In genomic region chr19:39409207-39409885, GRCh38 we compare ENCODE assay signal across 1 cellular context.
A peak's percentile ranks its signal among the peaks of the same experiment; 100 is the strongest.
TF ChIP-seq lines count a peak whose summit lies in the region.

No MANE protein-coding gene starts in this region.

TF ChIP-seq in GM12878, 131 proteins besides CTCF, POLR2A, EP300 and RAD21 (continues in another document):
- no peak for TF ChIP-seq RFX5 (IDR thresholded peaks at IDR 0.05; ENCODE audit: low read depth, low read length)
- peak; percentile 97 for TF ChIP-seq POLR2AphosphoS2 (IDR thresholded peaks at IDR 0.05; ENCODE audit: low read depth, low read length)
- peak; percentile 9 for TF ChIP-seq MEF2B (IDR thresholded peaks at IDR 0.05; ENCODE audit: partially characterized antibody, poor library complexity, severe bottlenecking)
- peak; percentile 99 for TF ChIP-seq ATF7 (IDR thresholded peaks at IDR 0.05; ENCODE audit: low read depth)
- TF ChIP-seq, protein P1, sequence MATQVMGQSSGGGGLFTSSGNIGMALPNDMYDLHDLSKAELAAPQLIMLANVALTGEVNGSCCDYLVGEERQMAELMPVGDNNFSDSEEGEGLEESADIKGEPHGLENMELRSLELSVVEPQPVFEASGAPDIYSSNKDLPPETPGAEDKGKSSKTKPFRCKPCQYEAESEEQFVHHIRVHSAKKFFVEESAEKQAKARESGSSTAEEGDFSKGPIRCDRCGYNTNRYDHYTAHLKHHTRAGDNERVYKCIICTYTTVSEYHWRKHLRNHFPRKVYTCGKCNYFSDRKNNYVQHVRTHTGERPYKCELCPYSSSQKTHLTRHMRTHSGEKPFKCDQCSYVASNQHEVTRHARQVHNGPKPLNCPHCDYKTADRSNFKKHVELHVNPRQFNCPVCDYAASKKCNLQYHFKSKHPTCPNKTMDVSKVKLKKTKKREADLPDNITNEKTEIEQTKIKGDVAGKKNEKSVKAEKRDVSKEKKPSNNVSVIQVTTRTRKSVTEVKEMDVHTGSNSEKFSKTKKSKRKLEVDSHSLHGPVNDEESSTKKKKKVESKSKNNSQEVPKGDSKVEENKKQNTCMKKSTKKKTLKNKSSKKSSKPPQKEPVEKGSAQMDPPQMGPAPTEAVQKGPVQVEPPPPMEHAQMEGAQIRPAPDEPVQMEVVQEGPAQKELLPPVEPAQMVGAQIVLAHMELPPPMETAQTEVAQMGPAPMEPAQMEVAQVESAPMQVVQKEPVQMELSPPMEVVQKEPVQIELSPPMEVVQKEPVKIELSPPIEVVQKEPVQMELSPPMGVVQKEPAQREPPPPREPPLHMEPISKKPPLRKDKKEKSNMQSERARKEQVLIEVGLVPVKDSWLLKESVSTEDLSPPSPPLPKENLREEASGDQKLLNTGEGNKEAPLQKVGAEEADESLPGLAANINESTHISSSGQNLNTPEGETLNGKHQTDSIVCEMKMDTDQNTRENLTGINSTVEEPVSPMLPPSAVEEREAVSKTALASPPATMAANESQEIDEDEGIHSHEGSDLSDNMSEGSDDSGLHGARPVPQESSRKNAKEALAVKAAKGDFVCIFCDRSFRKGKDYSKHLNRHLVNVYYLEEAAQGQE (IDR thresholded peaks at IDR 0.05; ENCODE audit: low read depth, low read length), result no peak
- 0 out of 2 replicates have a peak, but pooled peaks have one; percentile 55 for TF ChIP-seq RCOR1 (conservative IDR thresholded peaks at IDR 0.05; ENCODE audit: low read depth, low read length)
- no peak for TF ChIP-seq YY1 (IDR thresholded peaks at IDR 0.05; ENCODE audit: low read depth, low read length)
- no peak for TF ChIP-seq ZNF622 (IDR thresholded peaks at IDR 0.05)
- no peak for TF ChIP-seq ZNF207 (IDR thresholded peaks at IDR 0.05; ENCODE audit: borderline replicate concordance)
- TF ChIP-seq HDAC6 (IDR thresholded peaks at IDR 0.05; ENCODE audit: unreplicated experiment), result peak; percentile 55
- TF ChIP-seq, protein P2, sequence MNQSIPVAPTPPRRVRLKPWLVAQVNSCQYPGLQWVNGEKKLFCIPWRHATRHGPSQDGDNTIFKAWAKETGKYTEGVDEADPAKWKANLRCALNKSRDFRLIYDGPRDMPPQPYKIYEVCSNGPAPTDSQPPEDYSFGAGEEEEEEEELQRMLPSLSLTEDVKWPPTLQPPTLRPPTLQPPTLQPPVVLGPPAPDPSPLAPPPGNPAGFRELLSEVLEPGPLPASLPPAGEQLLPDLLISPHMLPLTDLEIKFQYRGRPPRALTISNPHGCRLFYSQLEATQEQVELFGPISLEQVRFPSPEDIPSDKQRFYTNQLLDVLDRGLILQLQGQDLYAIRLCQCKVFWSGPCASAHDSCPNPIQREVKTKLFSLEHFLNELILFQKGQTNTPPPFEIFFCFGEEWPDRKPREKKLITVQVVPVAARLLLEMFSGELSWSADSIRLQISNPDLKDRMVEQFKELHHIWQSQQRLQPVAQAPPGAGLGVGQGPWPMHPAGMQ (IDR thresholded peaks at IDR 0.05; ENCODE audit: borderline replicate concordance), result no peak
- TF ChIP-seq, protein P3, sequence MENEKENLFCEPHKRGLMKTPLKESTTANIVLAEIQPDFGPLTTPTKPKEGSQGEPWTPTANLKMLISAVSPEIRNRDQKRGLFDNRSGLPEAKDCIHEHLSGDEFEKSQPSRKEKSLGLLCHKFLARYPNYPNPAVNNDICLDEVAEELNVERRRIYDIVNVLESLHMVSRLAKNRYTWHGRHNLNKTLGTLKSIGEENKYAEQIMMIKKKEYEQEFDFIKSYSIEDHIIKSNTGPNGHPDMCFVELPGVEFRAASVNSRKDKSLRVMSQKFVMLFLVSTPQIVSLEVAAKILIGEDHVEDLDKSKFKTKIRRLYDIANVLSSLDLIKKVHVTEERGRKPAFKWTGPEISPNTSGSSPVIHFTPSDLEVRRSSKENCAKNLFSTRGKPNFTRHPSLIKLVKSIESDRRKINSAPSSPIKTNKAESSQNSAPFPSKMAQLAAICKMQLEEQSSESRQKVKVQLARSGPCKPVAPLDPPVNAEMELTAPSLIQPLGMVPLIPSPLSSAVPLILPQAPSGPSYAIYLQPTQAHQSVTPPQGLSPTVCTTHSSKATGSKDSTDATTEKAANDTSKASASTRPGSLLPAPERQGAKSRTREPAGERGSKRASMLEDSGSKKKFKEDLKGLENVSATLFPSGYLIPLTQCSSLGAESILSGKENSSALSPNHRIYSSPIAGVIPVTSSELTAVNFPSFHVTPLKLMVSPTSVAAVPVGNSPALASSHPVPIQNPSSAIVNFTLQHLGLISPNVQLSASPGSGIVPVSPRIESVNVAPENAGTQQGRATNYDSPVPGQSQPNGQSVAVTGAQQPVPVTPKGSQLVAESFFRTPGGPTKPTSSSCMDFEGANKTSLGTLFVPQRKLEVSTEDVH (IDR thresholded peaks at IDR 0.05; ENCODE audit: low read depth, partially characterized antibody), result no peak
- TF ChIP-seq BMI1 (IDR thresholded peaks at IDR 0.05; ENCODE audit: borderline replicate concordance), result peak; percentile 19; the same call in 1 of the 2 replicates
- TF ChIP-seq POU2F2 (IDR thresholded peaks at IDR 0.05; ENCODE audit: borderline replicate concordance, low read depth, low read length), result peak; percentile 86; the same call in 2 of the 3 replicates
- TF ChIP-seq IRF4 (IDR thresholded peaks at IDR 0.05; ENCODE audit: low read depth, low read length), result no peak
- TF ChIP-seq RAD51 (IDR thresholded peaks at IDR 0.05), result no peak; the same call in 1 of the 2 replicates
- peak; percentile 60; the same call in 1 of the 2 replicates for TF ChIP-seq PAX5 (IDR thresholded peaks at IDR 0.05; ENCODE audit: borderline replicate concordance, low read depth, low read length)
- peak; percentile 68 for TF ChIP-seq ZNF687 (IDR thresholded peaks at IDR 0.05)
- TF ChIP-seq EGR1 (IDR thresholded peaks at IDR 0.05; ENCODE audit: borderline replicate concordance in 1 of 2, low read depth in 2 of 2, low read length in 2 of 2), result peak in 1 of 2 experiments; percentile 92; a peak in 2 of 3 replicates
- peak; percentile 16 for TF ChIP-seq CUX1 (IDR thresholded peaks at IDR 0.05; ENCODE audit: insufficient replicate concordance, low read depth, low read length)
- TF ChIP-seq SREBF2 (IDR thresholded peaks at IDR 0.05; ENCODE audit: low read length), result no peak
- TF ChIP-seq SMAD1 (IDR thresholded peaks at IDR 0.05; ENCODE audit: low read depth, partially characterized antibody), result peak; percentile 73
- TF ChIP-seq, protein P4, sequence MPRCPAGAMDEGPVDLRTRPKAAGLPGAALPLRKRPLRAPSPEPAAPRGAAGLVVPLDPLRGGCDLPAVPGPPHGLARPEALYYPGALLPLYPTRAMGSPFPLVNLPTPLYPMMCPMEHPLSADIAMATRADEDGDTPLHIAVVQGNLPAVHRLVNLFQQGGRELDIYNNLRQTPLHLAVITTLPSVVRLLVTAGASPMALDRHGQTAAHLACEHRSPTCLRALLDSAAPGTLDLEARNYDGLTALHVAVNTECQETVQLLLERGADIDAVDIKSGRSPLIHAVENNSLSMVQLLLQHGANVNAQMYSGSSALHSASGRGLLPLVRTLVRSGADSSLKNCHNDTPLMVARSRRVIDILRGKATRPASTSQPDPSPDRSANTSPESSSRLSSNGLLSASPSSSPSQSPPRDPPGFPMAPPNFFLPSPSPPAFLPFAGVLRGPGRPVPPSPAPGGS (IDR thresholded peaks at IDR 0.05; ENCODE audit: borderline replicate concordance, insufficient read depth, low read depth, low read length, poor library complexity, severe bottlenecking), result peak; percentile 62
- peak; percentile 64; the same call in 1 of the 2 replicates for TF ChIP-seq POLR2AphosphoS5 (IDR thresholded peaks at IDR 0.05; ENCODE audit: low read length)
- TF ChIP-seq ZBTB40 (IDR thresholded peaks at IDR 0.05; ENCODE audit: borderline replicate concordance), result peak; percentile 66; the same call in 1 of the 2 replicates
